ENCODE assay signal across 9 cellular contexts in genomic region chr12:118058881-118059644, GRCh38. TPM values are rescaled to one million over a fixed set of nuclear protein-coding genes. Genes with fewer than 3 reads are reported as not detected.
DNase-seq lines count a peak whose midpoint lies in the region; ATAC-seq and TF ChIP-seq lines count a peak whose summit lies in the region.
"Had no signal": no experiment of that assay in that cellular context is flagged by ENCODE, and none has a peak within 500 bp of the region (broad histone marks: within the 10 kb centered on the region; RNA-seq: fewer than 3 reads in every experiment).

No MANE protein-coding gene starts in this region.

- H3K27me3 ChIP-seq in BLaER1 (peaks cover 15% of the 10 kb centered on the region), duodenal mucosa (ENCODE audit: control insufficient read depth in 1 of 2, insufficient read depth in 2 of 2, low read length in 2 of 2) (no peaks in the 10 kb centered on the region)

- no peaks in the 10 kb centered on the region for H3K9me3 ChIP-seq in BLaER1
- H3K9me3 ChIP-seq in OCI-LY7 (ENCODE audit: low read length) = no peaks in the 10 kb centered on the region
- H3K9me3 ChIP-seq in duodenal mucosa (ENCODE audit: control insufficient read depth in 1 of 2, low read length in 2 of 2) = no peaks in the 10 kb centered on the region

- H3K27ac ChIP-seq in BLaER1 (peak overlapping the region; percentile 39; the same call in 1 of the 2 replicates), OCI-LY7 (ENCODE audit: low read depth, low read length, poor library complexity, severe bottlenecking) (no peak overlapping the region), duodenal mucosa (ENCODE audit: low read depth, low read length) (no peak overlapping the region)

- H4K20me1 ChIP-seq in BLaER1 = no peaks in the 10 kb centered on the region
- no peaks in the 10 kb centered on the region for H4K20me1 ChIP-seq in OCI-LY7 (ENCODE audit: insufficient read depth, low read length)

- H3K36me3 Mint-ChIP-seq in nephron progenitor cell (ENCODE audit: low read depth) = peaks cover 7% of the 10 kb centered on the region

- H2AFZ ChIP-seq in OCI-LY7 (ENCODE audit: low read length) = no peak overlapping the region

- ATAC-seq in GM18511 (IDR thresholded peaks at IDR 0.05; ENCODE audit: unreplicated experiment) (no peak), GM18858 (IDR thresholded peaks at IDR 0.05; ENCODE audit: unreplicated experiment) (no peak), GM18907 (IDR thresholded peaks at IDR 0.05; ENCODE audit: unreplicated experiment) (no peak)

- TSS peak; percentile 66 for BruUV-seq in OCI-LY7 (replicated peaks; lab: Mats Ljungman, UMichigan)

- no peak for DNase-seq in OCI-LY7 (ENCODE audit: low spot score)
- DNase-seq in nephron progenitor cell = no peak
- DNase-seq in DMS153 treated with DMSO at 0.1 percent for 48 hours (lab: John Stamatoyannopoulos, UW; ENCODE audit: unreplicated experiment) = no peak
- DNase-seq: NCI-H82 had no signal

- peak overlapping the region; percentile 89 for H3K4me3 Mint-ChIP-seq in nephron progenitor cell

- H3K9me3 Mint-ChIP-seq in nephron progenitor cell = no peaks in the 10 kb centered on the region

- peaks cover 35% of the 10 kb centered on the region for H3K4me1 Mint-ChIP-seq in nephron progenitor cell

- H3K27ac Mint-ChIP-seq in nephron progenitor cell = no peak overlapping the region

- POLR2A ChIA-PET in OCI-LY7 (lab: Charles Lee) = interaction anchor here (0.5 to 0.6 kb wide), 3 partner anchors 76 to 154 kb away, joined by 3 read pairs; no protein-coding TSS in a partner anchor

- TF ChIP-seq CTCF in OCI-LY7 (conservative IDR thresholded peaks at IDR 0.05; ENCODE audit: low read length) (no peak), nephron progenitor cell (IDR thresholded peaks at IDR 0.05) (no peak)

- H3K9ac ChIP-seq in BLaER1 (peak overlapping the region; percentile 84; the same call in 1 of the 2 replicates), duodenal mucosa (ENCODE audit: low read depth in 1 of 2, low read length in 2 of 2) (peak overlapping the region in 1 of 2 donors; percentile 97)

- peak overlapping the region; percentile 79 for H3K4me2 ChIP-seq in BLaER1
- peak overlapping the region; percentile 90; the same call in 1 of the 2 replicates for H3K4me2 ChIP-seq in OCI-LY7 (ENCODE audit: low read length)

- CTCF ChIA-PET in OCI-LY7 (lab: Charles Lee; ENCODE audit: unreplicated experiment) = interaction anchor here (0.6 kb wide), 1 partner anchor 98 kb away, joined by 3 read pairs; no protein-coding TSS in a partner anchor

- H3K4me3 ChIP-seq in BLaER1 (peak overlapping the region; percentile 80; the same call in 1 of the 2 replicates), OCI-LY7 (ENCODE audit: low read depth, low read length, poor library complexity, severe bottlenecking) (no peak overlapping the region), duodenal mucosa (ENCODE audit: low read depth in 1 of 2, low read length in 2 of 2) (peak overlapping the region; percentile 88 to 90)

- H3K4me1 ChIP-seq in BLaER1 (peaks cover 39% of the 10 kb centered on the region), OCI-LY7 (ENCODE audit: insufficient read depth, low read length, poor library complexity, severe bottlenecking) (peaks cover 29% of the 10 kb centered on the region), duodenal mucosa (ENCODE audit: control insufficient read depth in 1 of 2, insufficient read depth in 2 of 2, low read length in 2 of 2) (peaks cover 30 to 36% of the 10 kb centered on the region in 2 donors)

- intact Hi-C loops in OCI-LY7 (cut with micrococcal nuclease; ENCODE audit: unreplicated experiment) = loop anchor here (5.0 kb wide), 1 partner anchor 182 kb away; no protein-coding TSS in a partner anchor

- H3K79me2 ChIP-seq in OCI-LY7 (ENCODE audit: insufficient read depth, low read depth, low read length) = no peaks in the 10 kb centered on the region

- H3K9me2 ChIP-seq in OCI-LY7 (ENCODE audit: insufficient read depth, low read length) = no peaks in the 10 kb centered on the region

- H3K27me3 Mint-ChIP-seq in nephron progenitor cell (ENCODE audit: low read depth, poor library complexity) = no peaks in the 10 kb centered on the region

- H3K36me3 ChIP-seq in BLaER1 (no peaks in the 10 kb centered on the region), OCI-LY7 (ENCODE audit: insufficient read depth, low read length) (no peaks in the 10 kb centered on the region), duodenal mucosa (ENCODE audit: control insufficient read depth in 1 of 2, insufficient read depth in 2 of 2, low read length in 2 of 2) (no peaks in the 10 kb centered on the region)

RNA-seq across cellular contexts. Expression of gene WSB2, which starts 1.9 kb away (rescaled TPM):
- 34.4 and 36.0 TPM in 2 replicates for total RNA-seq in OCI-LY7 (2014; rRNA removed; shearing (Covaris generic))
- total RNA-seq in OCI-LY7 (2022) = 31.9 and 32.1 TPM in 2 replicates

RNA-seq across cellular contexts. Expression of gene RFC5, which starts 42.6 kb away (rescaled TPM):
- 91.4 and 121 TPM in 2 replicates for total RNA-seq in OCI-LY7 (2014; rRNA removed; shearing (Covaris generic))
- total RNA-seq in OCI-LY7 (2022) = 67.0 and 68.3 TPM in 2 replicates

RNA-seq across cellular contexts. Expression of gene VSIG10, which starts 44.7 kb away (rescaled TPM):
- 5.0 and 9.2 TPM in 2 replicates for total RNA-seq in OCI-LY7 (2014; rRNA removed; shearing (Covaris generic))
- 9.8 and 12.2 TPM in 2 replicates for total RNA-seq in OCI-LY7 (2022)
